In genomic region chr12:116855744-116856470, GRCh38 we compare ENCODE assay signal across 18 cellular contexts. TPM values are rescaled to one million over a fixed set of nuclear protein-coding genes. Genes with fewer than 3 reads are reported as not detected.
"Had no signal": no experiment of that assay in that cellular context is flagged by ENCODE, and none has a peak within 500 bp of the region (broad histone marks: within the 10 kb centered on the region; RNA-seq: fewer than 3 reads in every experiment).

No MANE protein-coding gene starts in this region.

- H3K4me1 ChIP-seq: gastrocnemius medialis had no signal

- H3K27ac ChIP-seq: gastrocnemius medialis, heart left ventricle had no signal

- H3K36me3 Mint-ChIP-seq: natural killer cell had no signal

- H3K36me3 ChIP-seq: gastrocnemius medialis, heart left ventricle had no signal

- H3K4me3 ChIP-seq: gastrocnemius medialis, heart left ventricle had no signal

- H3K27ac Mint-ChIP-seq: activated T-helper 17 cell treated with anti-CD3 and anti-CD28 coated beads, Interleukin-2, amount 50 U/mL, for 72 hours; dendritic cell treated with granulocyte-macrophage colony-stimulating factor and Interleukin-4, amounts not matched to agents 40 ng/mL and 50 ng/mL, for 4 days; effector memory CD8-positive, alpha-beta T cell; natural killer cell had no signal

- ATAC-seq: activated T-helper 17 cell treated with anti-CD3 and anti-CD28 coated beads, Interleukin-2, amount 50 U/mL, for 72 hours; effector memory CD8-positive, alpha-beta T cell; gastrocnemius medialis; heart left ventricle; left lobe of liver; natural killer cell had no signal

- DNase-seq: activated CD4-positive, CD25-positive, alpha-beta regulatory T cell treated with anti-CD3 and anti-CD28 coated beads, Interleukin-2, amount 50 U/mL, for 72 hours; activated naive CD4-positive, alpha-beta T cell treated with Interleukin-2 at 50 U/mL for 16 hours; anterior cingulate cortex; cerebellar nuclear complex; effector memory CD8-positive, alpha-beta T cell; gastrocnemius medialis; heart left ventricle; natural killer cell; nucleus accumbens; stimulated activated CD4-positive, alpha-beta T cell treated with anti-CD3 and anti-CD28 coated beads, Interleukin-15, amount 100 ng/mL, for 24 hours; stimulated activated CD4-positive, alpha-beta T cell treated with anti-CD3 and anti-CD28 coated beads, Interleukin-4, amount 100 ng/mL, for 24 hours; stimulated activated naive CD4-positive, alpha-beta T cell treated with Interleukin-2 at 50 U/mL for 16 hours; T-helper 9 cell had no signal

- H3K4me1 Mint-ChIP-seq: activated T-helper 17 cell treated with anti-CD3 and anti-CD28 coated beads, Interleukin-2, amount 50 U/mL, for 72 hours; natural killer cell had no signal

- H3K9me3 ChIP-seq: gastrocnemius medialis, heart left ventricle had no signal

- H3K4me3 Mint-ChIP-seq: activated T-helper 17 cell treated with anti-CD3 and anti-CD28 coated beads, Interleukin-2, amount 50 U/mL, for 72 hours; dendritic cell treated with granulocyte-macrophage colony-stimulating factor and Interleukin-4, amounts not matched to agents 40 ng/mL and 50 ng/mL, for 4 days; effector memory CD8-positive, alpha-beta T cell; natural killer cell had no signal

- H3K9me3 Mint-ChIP-seq: activated T-helper 17 cell treated with anti-CD3 and anti-CD28 coated beads, Interleukin-2, amount 50 U/mL, for 72 hours; dendritic cell treated with granulocyte-macrophage colony-stimulating factor and Interleukin-4, amounts not matched to agents 40 ng/mL and 50 ng/mL, for 4 days; effector memory CD8-positive, alpha-beta T cell; natural killer cell had no signal

RNA-seq across cellular contexts. Expression of gene HRK, which starts 25.3 kb away (rescaled TPM):
- total RNA-seq: activated CD8-positive, alpha-beta memory T cell treated with anti-CD3 and anti-CD28 coated beads for 36 hours; activated T-helper 17 cell treated with anti-CD3 and anti-CD28 coated beads, Interleukin-2, amount 50 U/mL, for 72 hours; epithelial cell of proximal tubule; gastrocnemius medialis; left lobe of liver had no signal
